In genomic region chr21:34020005-34020847, GRCh38 we compare ENCODE assay signal across 8 cellular contexts. TPM values are rescaled to one million over a fixed set of nuclear protein-coding genes. Genes with fewer than 3 reads are reported as not detected.
DNase-seq lines count a peak whose midpoint lies in the region; ATAC-seq and TF ChIP-seq lines count a peak whose summit lies in the region.

No MANE protein-coding gene starts in this region.

- no peak for TF ChIP-seq POLR2A in erythroblast (IDR thresholded peaks at IDR 0.05; ENCODE audit: low read length)

- H3K9me3 ChIP-seq in CD4-positive, alpha-beta T cell (ENCODE audit: control insufficient read depth, low read length): no peaks in the 10 kb centered on the region

- no peak for DNase-seq in CD4-positive, alpha-beta T cell
- DNase-seq in SKM-1 treated with dmso at 0.1 percent for 144 hours (lab: John Stamatoyannopoulos, UW; ENCODE audit: unreplicated experiment) (peak; percentile 67), midbrain (lab: John Stamatoyannopoulos, UW) (no peak), OCI-M2 (lab: John Stamatoyannopoulos, UW; ENCODE audit: unreplicated experiment) (no peak), erythroblast (lab: John Stamatoyannopoulos, UW) (no peak)
- no peak for DNase-seq in stimulated activated effector memory CD8-positive, alpha-beta T cell treated with anti-CD3 and anti-CD28 coated beads, Interleukin-12 subunit alpha, Interleukin-12 subunit beta, amount 100 ng/mL, for 72 hours (ENCODE audit: low spot score in 2 of 2)

- H3K27ac Mint-ChIP-seq in CD4-positive, alpha-beta T cell: no peak overlapping the region
- H3K27ac Mint-ChIP-seq in stimulated activated effector memory CD8-positive, alpha-beta T cell treated with anti-CD3 and anti-CD28 coated beads, Interleukin-12 subunit alpha, Interleukin-12 subunit beta, amount 100 ng/mL, for 72 hours: no peak overlapping the region

- peak overlapping the region; percentile 20 for H3K4me3 Mint-ChIP-seq in CD4-positive, alpha-beta T cell
- no peak overlapping the region for H3K4me3 Mint-ChIP-seq in stimulated activated effector memory CD8-positive, alpha-beta T cell treated with anti-CD3 and anti-CD28 coated beads, Interleukin-12 subunit alpha, Interleukin-12 subunit beta, amount 100 ng/mL, for 72 hours

- intact Hi-C loops in CD4-positive, alpha-beta T cell (cut with DNase I, micrococcal nuclease): no loop called here

- H3K27ac ChIP-seq in CD4-positive, alpha-beta T cell (ENCODE audit: low read depth, low read length): no peak overlapping the region

- ATAC-seq in CD4-positive, alpha-beta T cell (ENCODE audit: poor library complexity): no peak
- ATAC-seq in GM19351 (IDR thresholded peaks at IDR 0.05; ENCODE audit: unreplicated experiment) (peak; percentile 37), HG03460 (IDR thresholded peaks at IDR 0.05; ENCODE audit: unreplicated experiment) (peak; percentile 37)
- peak; percentile 17 for ATAC-seq in stimulated activated effector memory CD8-positive, alpha-beta T cell treated with anti-CD3 and anti-CD28 coated beads, Interleukin-12 subunit alpha, Interleukin-12 subunit beta, amount 100 ng/mL, for 72 hours

- no peak for TF ChIP-seq CTCF in CD4-positive, alpha-beta T cell (IDR thresholded peaks at IDR 0.05)

- peaks cover 10% of the 10 kb centered on the region for H3K4me1 Mint-ChIP-seq in CD4-positive, alpha-beta T cell (ENCODE audit: low read depth)
- peaks cover 22% of the 10 kb centered on the region for H3K4me1 Mint-ChIP-seq in stimulated activated effector memory CD8-positive, alpha-beta T cell treated with anti-CD3 and anti-CD28 coated beads, Interleukin-12 subunit alpha, Interleukin-12 subunit beta, amount 100 ng/mL, for 72 hours

- no peaks in the 10 kb centered on the region for H3K27me3 ChIP-seq in CD4-positive, alpha-beta T cell (ENCODE audit: control insufficient read depth, insufficient read depth, low read length)

- H3K27me3 Mint-ChIP-seq in CD4-positive, alpha-beta T cell: no peaks in the 10 kb centered on the region

- H3K9me3 Mint-ChIP-seq in CD4-positive, alpha-beta T cell: peaks cover 2% of the 10 kb centered on the region
- H3K9me3 Mint-ChIP-seq in stimulated activated effector memory CD8-positive, alpha-beta T cell treated with anti-CD3 and anti-CD28 coated beads, Interleukin-12 subunit alpha, Interleukin-12 subunit beta, amount 100 ng/mL, for 72 hours: no peaks in the 10 kb centered on the region

- CTCF ChIA-PET in CD4-positive, alpha-beta T cell (lab: Charles Lee): interaction anchor here (1.2 to 2.5 kb wide), 3 partner anchors 15 to 328 kb away, joined by 3 to 7 read pairs (median 5); no protein-coding TSS in a partner anchor

- POLR2A ChIA-PET in CD4-positive, alpha-beta T cell (lab: Charles Lee): no interaction called here

- H3K36me3 Mint-ChIP-seq in CD4-positive, alpha-beta T cell (ENCODE audit: low read depth): no peaks in the 10 kb centered on the region
- no peaks in the 10 kb centered on the region for H3K36me3 Mint-ChIP-seq in stimulated activated effector memory CD8-positive, alpha-beta T cell treated with anti-CD3 and anti-CD28 coated beads, Interleukin-12 subunit alpha, Interleukin-12 subunit beta, amount 100 ng/mL, for 72 hours

RNA-seq across cellular contexts. Expression of gene MRPS6, which starts 53.2 kb away (rescaled TPM):
- 10 to 100 TPM; 13.5 to 14.4 TPM for total RNA-seq in CD4-positive, alpha-beta T cell

RNA-seq across cellular contexts. Expression of gene SLC5A3, which starts 53.2 kb away (rescaled TPM):
- 1 to 10 TPM; 4.6 to 4.9 TPM for total RNA-seq in CD4-positive, alpha-beta T cell
